Comparison of ENCODE assay signal across 8 cellular contexts in the genomic region with DNA sequence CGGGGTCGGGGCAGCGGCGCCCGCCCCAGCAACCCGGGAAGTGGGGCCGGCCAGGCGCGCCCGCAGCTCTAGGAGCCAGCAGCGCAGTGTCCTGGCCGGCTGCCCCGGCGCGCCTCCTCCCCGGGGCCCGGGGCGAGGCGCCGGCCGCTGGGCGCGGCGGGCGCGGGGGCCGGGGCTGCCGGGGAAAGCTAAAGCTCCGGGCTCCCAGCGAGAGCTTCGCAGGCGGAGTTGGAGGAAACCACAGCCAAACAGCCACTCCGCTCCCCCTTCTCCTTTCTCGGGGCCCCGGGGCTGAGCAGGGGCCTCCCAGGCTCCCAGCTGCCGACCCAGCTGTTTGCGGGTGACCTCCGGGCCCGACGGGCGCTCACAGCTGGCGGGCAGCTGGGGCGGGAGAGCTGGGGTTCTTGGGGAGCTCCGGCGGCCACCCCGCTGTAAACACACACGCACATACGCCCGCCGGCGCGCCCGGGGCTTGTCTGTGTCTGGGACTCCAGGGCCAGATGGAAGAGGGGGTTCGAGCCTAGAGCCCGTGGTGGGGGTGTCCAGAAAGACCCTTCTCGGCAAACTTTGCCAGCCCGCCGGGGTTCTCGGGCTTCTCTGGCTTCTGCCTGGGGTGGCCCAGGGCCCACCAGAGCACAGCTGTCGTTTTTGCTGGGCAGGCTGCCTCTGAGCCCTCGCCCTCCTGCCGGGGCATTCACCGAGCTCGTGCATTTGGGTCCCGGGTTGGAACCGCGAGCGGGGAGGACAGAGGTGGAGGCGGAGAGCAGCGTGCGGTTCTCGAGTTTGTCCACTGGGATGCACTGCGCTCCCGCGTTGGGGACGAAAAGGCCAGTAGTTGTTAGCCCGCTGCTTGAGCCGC. TPM values are rescaled to one million over a fixed set of nuclear protein-coding genes. Genes with fewer than 3 reads are reported as not detected.
A peak's percentile ranks its signal among the peaks of the same experiment; 100 is the strongest.
DNase-seq lines count a peak whose midpoint lies in the region; ATAC-seq and TF ChIP-seq lines count a peak whose summit lies in the region.

No MANE protein-coding gene starts in this region.

- H3K36me3 ChIP-seq in liver (ENCODE audit: control insufficient read depth in 4 of 4, insufficient read depth in 3 of 4, low read depth in 1 of 4, low read length in 3 of 4) (no peaks in the 10 kb centered on the region), urinary bladder (ENCODE audit: insufficient read depth) (no peaks in the 10 kb centered on the region)

- peak; percentile 66 to 75 for TF ChIP-seq RAD21 in liver (IDR thresholded peaks at IDR 0.05)

- H3K4me3 ChIP-seq in liver (ENCODE audit: low read depth in 1 of 3, low read length in 3 of 3) (peak overlapping the region in 1 of 3 donors; percentile 33), urinary bladder (ENCODE audit: low read depth, low read length) (peak overlapping the region; percentile 43)

- H3K27me3 ChIP-seq in liver (ENCODE audit: control insufficient read depth in 4 of 4, insufficient read depth in 4 of 4, low read length in 3 of 4), result peaks cover 7 to 20% (median 10%) of the 10 kb centered on the region in 4 donors

- no peaks in the 10 kb centered on the region for H3K9me3 ChIP-seq in liver (ENCODE audit: control insufficient read depth in 4 of 4, low read length in 3 of 4)

- no peak overlapping the region for H3K9ac ChIP-seq in liver (ENCODE audit: low read depth in 1 of 2, low read length in 2 of 2)

- H3K27ac ChIP-seq in liver (ENCODE audit: low read depth in 1 of 2, low read length in 2 of 2), result no peak overlapping the region
- no peak overlapping the region for H3K27ac ChIP-seq in urinary bladder (ENCODE audit: low read depth)

- peak; percentile 49 for TF ChIP-seq CTCF in liver (IDR thresholded peaks at IDR 0.05; ENCODE audit: low read depth, low read length, missing input control)

- ATAC-seq in GM19397 (IDR thresholded peaks at IDR 0.05; ENCODE audit: unreplicated experiment) (no peak), GM18907 (IDR thresholded peaks at IDR 0.05; ENCODE audit: unreplicated experiment) (no peak)

- peak; percentile 46 for DNase-seq in NCI-H510A treated with DMSO at 0.1 percent for 48 hours (lab: John Stamatoyannopoulos, UW)
- no peak for DNase-seq in NCI-H510A (lab: John Stamatoyannopoulos, UW)
- peak; percentile 37 for DNase-seq in NCI-H2029 treated with DMSO at 0.1 percent for 48 hours (lab: John Stamatoyannopoulos, UW)
- peak; percentile 32 for DNase-seq in cerebellum (ENCODE audit: low spot score)

- 2% methylated on average over 78 of the region's 78 CpGs for WGBS in liver
- WGBS in urinary bladder, result under 1% methylated on average over 78 of the region's 78 CpGs

- H3K4me1 ChIP-seq in liver (ENCODE audit: control insufficient read depth in 4 of 4, insufficient read depth in 4 of 4, low read length in 3 of 4) (peaks cover 0 to 8% (median 4%) of the 10 kb centered on the region in 4 donors), urinary bladder (ENCODE audit: insufficient read depth) (peaks cover 1% of the 10 kb centered on the region)

TF ChIP-seq in liver, 16 proteins besides CTCF, POLR2A, EP300 and RAD21:
- TF ChIP-seq GABPA (IDR thresholded peaks at IDR 0.05 in 1 of 2, conservative IDR thresholded peaks at IDR 0.05 in 1 of 2) (no peak), JUND (IDR thresholded peaks at IDR 0.05) (no peak), FOXA2 (IDR thresholded peaks at IDR 0.05) (no peak), REST (IDR thresholded peaks at IDR 0.05) (no peak)

RNA-seq across cellular contexts. Expression of gene AJAP1, which starts 1.5 kb away (rescaled TPM):
- 12.3 TPM for total RNA-seq in cerebellum
- under 1 TPM; under 0.01 to 0.08 TPM for total RNA-seq in liver
- polyA plus RNA-seq in liver, result under 1 TPM in 1 of 2 donors, not detected in 1; 0.21 TPM
- total RNA-seq in urinary bladder, result 1.2 TPM
- polyA plus RNA-seq in urinary bladder, result 0.98 TPM
